Comparison of ENCODE assay signal across 9 cellular contexts in genomic region chr19:38252935-38253691, GRCh38. TPM values are rescaled to one million over a fixed set of nuclear protein-coding genes. Genes with fewer than 3 reads are reported as not detected.
A peak's percentile ranks its signal among the peaks of the same experiment; 100 is the strongest.
DNase-seq lines count a peak whose midpoint lies in the region; ATAC-seq and TF ChIP-seq lines count a peak whose summit lies in the region.
"Had no signal": no experiment of that assay in that cellular context is flagged by ENCODE, and none has a peak within 500 bp of the region (broad histone marks: within the 10 kb centered on the region; RNA-seq: fewer than 3 reads in every experiment).

No MANE protein-coding gene starts in this region.

- no peaks in the 10 kb centered on the region for H4K20me1 ChIP-seq in BLaER1

- H3K9me3 ChIP-seq in BLaER1 (no peaks in the 10 kb centered on the region), left ventricle myocardium inferior (replicated peaks) (no peaks in the 10 kb centered on the region)

- H3K27me3 ChIP-seq in BLaER1 (no peaks in the 10 kb centered on the region), left ventricle myocardium inferior (ENCODE audit: low read depth) (peaks cover 14% of the 10 kb centered on the region)

- H3K4me3 ChIP-seq in BLaER1 = peak overlapping the region; percentile 64
- H3K4me3 ChIP-seq in left ventricle myocardium inferior = peak overlapping the region; percentile 82

- TF ChIP-seq CTCF in RWPE1 (conservative IDR thresholded peaks at IDR 0.05; ENCODE audit: low read depth) (no peak), left ventricle myocardium inferior (IDR thresholded peaks at IDR 0.05; ENCODE audit: borderline replicate concordance) (no peak), omental fat pad (IDR thresholded peaks at IDR 0.05) (no peak)

- H3K9ac ChIP-seq in BLaER1 = peak overlapping the region; percentile 83

- H3K36me3 ChIP-seq in BLaER1 = peaks cover 5% of the 10 kb centered on the region
- no peaks in the 10 kb centered on the region for H3K36me3 ChIP-seq in left ventricle myocardium inferior

- DNase-seq in RWPE1 (ENCODE audit: low spot score) (no peak), left ventricle myocardium inferior (peak; percentile 53), pons (ENCODE audit: low spot score) (peak; percentile 96), omental fat pad (ENCODE audit: low spot score) (no peak)
- DNase-seq in central memory CD4-positive, alpha-beta T cell = no peak

- CTCF ChIA-PET in RWPE1 (lab: Yijun Ruan, JAX) = interaction anchor here (0.6 kb wide), 1 partner anchor 26 kb away, joined by 3 read pairs; no protein-coding TSS in a partner anchor

- ATAC-seq in HG03175 (IDR thresholded peaks at IDR 0.05; ENCODE audit: unreplicated experiment) (no peak), omental fat pad (ENCODE audit: low FRiP score) (no peak), GM19463 (IDR thresholded peaks at IDR 0.05; ENCODE audit: unreplicated experiment) (no peak)

- H3K4me1 ChIP-seq in BLaER1 (peaks cover 72% of the 10 kb centered on the region), left ventricle myocardium inferior (peaks cover 79% of the 10 kb centered on the region)

- intact Hi-C loops in left ventricle myocardium inferior (cut with micrococcal nuclease) = no loop called here

- peak overlapping the region; percentile 79 for H3K4me2 ChIP-seq in BLaER1

- POLR2A ChIA-PET in RWPE1 (lab: Yijun Ruan, JAX; ENCODE audit: low non-redundant PET) = no interaction called here

- H3K27ac ChIP-seq in BLaER1 (peak overlapping the region; percentile 85), RWPE1 (peak overlapping the region; percentile 87), left ventricle myocardium inferior (replicated peaks) (peak overlapping the region; percentile 95)

RNA-seq across cellular contexts. Expression of gene PPP1R14A, which starts 3.1 kb away (rescaled TPM):
- total RNA-seq in left ventricle myocardium inferior (33.3 TPM), omental fat pad (100 to 1,000 TPM in 2 of 4 donors, 10 to 100 TPM in 2; 61.8 to 258 (median 118) TPM)

RNA-seq across cellular contexts. Expression of gene SPINT2, which starts 11.3 kb away (rescaled TPM):
- total RNA-seq in left ventricle myocardium inferior (6.8 TPM), omental fat pad (10 to 100 TPM; 14.3 to 30.6 (median 24.0) TPM)

RNA-seq across cellular contexts. Expression of gene DPF1, which starts 29.1 kb away (rescaled TPM):
- 0.49 TPM for total RNA-seq in left ventricle myocardium inferior
- not detected for total RNA-seq in omental fat pad
- total RNA-seq: subcutaneous adipose tissue had no signal

RNA-seq across cellular contexts. Expression of gene C19orf33, which starts 50.9 kb away (rescaled TPM):
- total RNA-seq in left ventricle myocardium inferior (1.6 TPM), omental fat pad (10 to 100 TPM; 28.8 to 76.9 (median 47.2) TPM)

Comparison
In these comparisons a context has a peak if more than half of its experiments do, and no peak if none do; other contexts are left out.
1. DNase-seq: peak in left ventricle myocardium inferior (single experiment) and pons (single experiment); none in RWPE1 (single experiment), central memory CD4-positive, alpha-beta T cell (single experiment) and omental fat pad (single experiment).
2. Peak in every context shown above with its lines, with median percentiles within 50 percentile points of each other: H3K27ac ChIP-seq.